1 cellular context compared by ENCODE assay signal in genomic region chr1:2018217-2019161, GRCh38.
TF ChIP-seq lines count a peak whose summit lies in the region.

No MANE protein-coding gene starts in this region.

TF ChIP-seq in H1, 55 proteins besides CTCF, POLR2A, EP300 and RAD21:
- TF ChIP-seq RNF2 (IDR thresholded peaks at IDR 0.05; ENCODE audit: borderline replicate concordance, low read depth, low read length, missing control alignments, poor library complexity, severe bottlenecking) = no peak
- TF ChIP-seq CBX8 (IDR thresholded peaks at IDR 0.05; ENCODE audit: borderline replicate concordance, low read depth, low read length) = no peak
- TF ChIP-seq CHD1 (IDR thresholded peaks at IDR 0.05; ENCODE audit: low read depth, low read length) = no peak
- no peak for TF ChIP-seq HDAC2 (IDR thresholded peaks at IDR 0.05; ENCODE audit: borderline replicate concordance in 1 of 2, low read depth in 2 of 2, low read length in 2 of 2)
- no peak for TF ChIP-seq SP1 (IDR thresholded peaks at IDR 0.05; ENCODE audit: low read depth, low read length)
- TF ChIP-seq KDM4A (IDR thresholded peaks at IDR 0.05; ENCODE audit: low read depth, low read length, severe bottlenecking) = peak; percentile 55
- peak; percentile 23; the same call in 1 of the 2 replicates for TF ChIP-seq YY1 (IDR thresholded peaks at IDR 0.05; ENCODE audit: low read depth, low read length)
- TF ChIP-seq SIRT6 (IDR thresholded peaks at IDR 0.05; ENCODE audit: low read length) = no peak
- no peak for TF ChIP-seq RFX5 (IDR thresholded peaks at IDR 0.05; ENCODE audit: borderline replicate concordance, low read depth, low read length)
- TF ChIP-seq JUND (IDR thresholded peaks at IDR 0.05; ENCODE audit: low read length) = no peak
- no peak for TF ChIP-seq CHD7 (IDR thresholded peaks at IDR 0.05; ENCODE audit: insufficient replicate concordance, low read length)
- TF ChIP-seq CBX5 (IDR thresholded peaks at IDR 0.05; ENCODE audit: low read depth, low read length) = no peak
- TF ChIP-seq CREB1 (IDR thresholded peaks at IDR 0.05) = no peak
- no peak for TF ChIP-seq KDM1A (IDR thresholded peaks at IDR 0.05; ENCODE audit: borderline replicate concordance, low read length)
